In genomic region chr19:39363909-39364457, GRCh38 we compare ENCODE assay signal across 10 cellular contexts. TPM values are rescaled to one million over a fixed set of nuclear protein-coding genes. Genes with fewer than 3 reads are reported as not detected.
A peak's percentile ranks its signal among the peaks of the same experiment; 100 is the strongest.
DNase-seq lines count a peak whose midpoint lies in the region; ATAC-seq, FAIRE-seq and TF ChIP-seq lines count a peak whose summit lies in the region.
"Had no signal": no experiment of that assay in that cellular context is flagged by ENCODE, and none has a peak within 500 bp of the region (broad histone marks: within the 10 kb centered on the region; RNA-seq: fewer than 3 reads in every experiment).

No MANE protein-coding gene starts in this region.

- H3K27me3 ChIP-seq in right atrium auricular region = no peaks in the 10 kb centered on the region
- H3K27me3 ChIP-seq: SJSA1 had no signal

- peaks cover 3% of the 10 kb centered on the region; the same call in 1 of the 2 replicates for H3K27me3 Mint-ChIP-seq in HFFc6 (ENCODE audit: insufficient read depth)
- no peaks in the 10 kb centered on the region for H3K27me3 Mint-ChIP-seq in stimulated activated memory B cell treated with anti-CD40 and anti-IgM and Interleukin-4, amounts not matched to agents 10 μg/mL and 1 μg/mL and 100 μg/mL, for 72 hours

- TF ChIP-seq CTCF in HFFc6 (IDR thresholded peaks at IDR 0.05) = no peak
- TF ChIP-seq CTCF in right atrium auricular region (IDR thresholded peaks at IDR 0.05) = no peak

- H3K36me3 Mint-ChIP-seq in HFFc6 (ENCODE audit: low read depth) = peaks cover 31% of the 10 kb centered on the region
- peaks cover 50% of the 10 kb centered on the region for H3K36me3 Mint-ChIP-seq in stimulated activated memory B cell treated with anti-CD40 and anti-IgM and Interleukin-4, amounts not matched to agents 10 μg/mL and 1 μg/mL and 100 μg/mL, for 72 hours

- no peaks in the 10 kb centered on the region for H3K9me3 ChIP-seq in right atrium auricular region
- H3K9me3 ChIP-seq: SJSA1 had no signal

- no peak for FAIRE-seq in GM19239 (lab: Jason Lieb, UNC)

- ATAC-seq in stimulated activated memory B cell treated with anti-CD40 and anti-IgM and Interleukin-4, amounts not matched to agents 10 μg/mL and 1 μg/mL and 100 μg/mL, for 72 hours = peak; percentile 96
- ATAC-seq in GM21515 (IDR thresholded peaks at IDR 0.05; ENCODE audit: unreplicated experiment) = no peak
- ATAC-seq: HCT116 had no signal

- H3K9me3 Mint-ChIP-seq in HFFc6 = no peaks in the 10 kb centered on the region
- H3K9me3 Mint-ChIP-seq in stimulated activated memory B cell treated with anti-CD40 and anti-IgM and Interleukin-4, amounts not matched to agents 10 μg/mL and 1 μg/mL and 100 μg/mL, for 72 hours = no peaks in the 10 kb centered on the region

- DNase-seq in HFFc6 (no peak), anterior cingulate cortex (lab: John Stamatoyannopoulos, UW) (peak in 55 of 58 donors; percentile 8 to 98 (median 74)), right atrium auricular region (ENCODE audit: low spot score) (no peak), DMS53 treated with DMSO at 0.1 percent for 48 hours (lab: John Stamatoyannopoulos, UW; ENCODE audit: unreplicated experiment) (no peak), GM19239 (ENCODE audit: insufficient read length, low spot score) (no peak), NCI-H82 treated with DMSO at 0.1 percent for 48 hours (lab: John Stamatoyannopoulos, UW; ENCODE audit: unreplicated experiment) (no peak)

- H3K4me3 ChIP-seq in right atrium auricular region = no peak overlapping the region
- H3K4me3 ChIP-seq: SJSA1 had no signal

- peaks cover 36% of the 10 kb centered on the region for H3K4me1 Mint-ChIP-seq in HFFc6 (ENCODE audit: low read depth)
- H3K4me1 Mint-ChIP-seq in stimulated activated memory B cell treated with anti-CD40 and anti-IgM and Interleukin-4, amounts not matched to agents 10 μg/mL and 1 μg/mL and 100 μg/mL, for 72 hours = peaks cover 32% of the 10 kb centered on the region

- peak overlapping the region; percentile 92 for H3K27ac Mint-ChIP-seq in HFFc6
- H3K27ac Mint-ChIP-seq in stimulated activated memory B cell treated with anti-CD40 and anti-IgM and Interleukin-4, amounts not matched to agents 10 μg/mL and 1 μg/mL and 100 μg/mL, for 72 hours = peak overlapping the region; percentile 95

- peak overlapping the region; percentile 20 to 53 for H3K27ac ChIP-seq in right atrium auricular region
- H3K27ac ChIP-seq: SJSA1 had no signal

- H3K4me1 ChIP-seq in right atrium auricular region = peaks cover 0 to 22% of the 10 kb centered on the region in 2 donors

- H3K4me3 Mint-ChIP-seq in HFFc6 = no peak overlapping the region
- peak overlapping the region; percentile 4 for H3K4me3 Mint-ChIP-seq in stimulated activated memory B cell treated with anti-CD40 and anti-IgM and Interleukin-4, amounts not matched to agents 10 μg/mL and 1 μg/mL and 100 μg/mL, for 72 hours

- H3K36me3 ChIP-seq in right atrium auricular region = peaks cover 43% of the 10 kb centered on the region

RNA-seq across cellular contexts. Expression of gene SAMD4B, which starts 21.8 kb away (rescaled TPM):
- total RNA-seq in HFFc6 (2021; fragmentation: NEBNext Ultra II Directional; extraction: Animal tissue kit (Norgen Biotek cat#: 25700)) = 100 to 1,000 TPM; 107 to 133 (median 124) TPM
- total RNA-seq in right atrium auricular region = 10 to 100 TPM; 48.5 to 97.6 TPM

RNA-seq across cellular contexts. Expression of gene PAF1, which starts 26.9 kb away (rescaled TPM):
- total RNA-seq in HFFc6 (2021; fragmentation: NEBNext Ultra II Directional; extraction: Animal tissue kit (Norgen Biotek cat#: 25700)) = 10 to 100 TPM; 46.8 to 70.0 (median 60.6) TPM
- 10 to 100 TPM; 34.8 to 54.3 TPM for total RNA-seq in right atrium auricular region

RNA-seq across cellular contexts. Expression of gene MED29, which starts 27.2 kb away (rescaled TPM):
- total RNA-seq in HFFc6 (2021; fragmentation: NEBNext Ultra II Directional; extraction: Animal tissue kit (Norgen Biotek cat#: 25700)) = 10 to 100 TPM; 38.2 to 48.5 (median 45.2) TPM
- total RNA-seq in right atrium auricular region = 10 to 100 TPM; 29.9 to 32.3 TPM

RNA-seq across cellular contexts. Expression of gene GMFG, which starts 28.1 kb away (rescaled TPM):
- total RNA-seq in HFFc6 (2021; fragmentation: NEBNext Ultra II Directional; extraction: Animal tissue kit (Norgen Biotek cat#: 25700)) = 1 to 10 TPM in 1 of 6 experiments, under 1 TPM in 5; 0.37 to 1.1 (median 0.77) TPM
- total RNA-seq in right atrium auricular region = 1 to 10 TPM; 5.3 to 9.7 TPM

RNA-seq across cellular contexts. Expression of gene ZFP36, which starts 42.7 kb away (rescaled TPM):
- 10 to 100 TPM; 30.9 to 81.6 (median 68.5) TPM for total RNA-seq in HFFc6 (2021; fragmentation: NEBNext Ultra II Directional; extraction: Animal tissue kit (Norgen Biotek cat#: 25700))
- total RNA-seq in right atrium auricular region = 100 to 1,000 TPM; 107 to 202 TPM

Comparison
In these comparisons a context has a peak if more than half of its experiments do, and no peak if none do; other contexts are left out.
1. DNase-seq: peak in anterior cingulate cortex (55 of 58); none in HFFc6 (single experiment), right atrium auricular region (single experiment), DMS53 treated with DMSO at 0.1 percent for 48 hours (single experiment), GM19239 (single experiment) and NCI-H82 treated with DMSO at 0.1 percent for 48 hours (single experiment).